ENCODE assay signal across 1 cellular context in the genomic region with DNA sequence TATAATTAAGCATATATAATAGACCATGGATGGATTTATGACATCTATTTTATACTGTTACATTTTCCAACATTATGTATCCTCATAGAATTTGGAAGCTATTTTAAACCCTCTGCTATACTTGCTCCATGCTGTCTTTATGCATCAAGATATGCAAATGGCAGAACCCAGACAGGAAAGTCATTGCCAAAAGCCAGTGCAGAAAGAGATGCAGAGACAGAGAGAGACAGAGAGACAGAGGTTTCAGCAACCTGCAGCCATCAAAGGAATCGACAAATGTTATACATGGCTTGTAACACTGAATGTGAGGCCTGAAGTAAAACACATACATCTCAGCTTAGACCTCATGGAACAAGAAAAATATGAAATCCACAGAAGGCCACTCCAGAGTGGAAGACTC.
TF ChIP-seq lines count a peak whose summit lies in the region.

No MANE protein-coding gene starts in this region.

TF ChIP-seq in SK-N-SH treated with all-trans-retinoic acid at 6 μM for 48 hours, 23 proteins besides CTCF, POLR2A, EP300 and RAD21 (continued from another document):
- TF ChIP-seq, protein P1, sequence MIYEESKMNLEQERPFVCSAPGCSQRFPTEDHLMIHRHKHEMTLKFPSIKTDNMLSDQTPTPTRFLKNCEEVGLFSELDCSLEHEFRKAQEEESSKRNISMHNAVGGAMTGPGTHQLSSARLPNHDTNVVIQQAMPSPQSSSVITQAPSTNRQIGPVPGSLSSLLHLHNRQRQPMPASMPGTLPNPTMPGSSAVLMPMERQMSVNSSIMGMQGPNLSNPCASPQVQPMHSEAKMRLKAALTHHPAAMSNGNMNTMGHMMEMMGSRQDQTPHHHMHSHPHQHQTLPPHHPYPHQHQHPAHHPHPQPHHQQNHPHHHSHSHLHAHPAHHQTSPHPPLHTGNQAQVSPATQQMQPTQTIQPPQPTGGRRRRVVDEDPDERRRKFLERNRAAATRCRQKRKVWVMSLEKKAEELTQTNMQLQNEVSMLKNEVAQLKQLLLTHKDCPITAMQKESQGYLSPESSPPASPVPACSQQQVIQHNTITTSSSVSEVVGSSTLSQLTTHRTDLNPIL (CRISPR knock-in tag; IDR thresholded peaks at IDR 0.05; ENCODE audit: low read depth), result no peak
- TF ChIP-seq ZNF8 (CRISPR knock-in tag; IDR thresholded peaks at IDR 0.05), result no peak
